17 cellular contexts compared by ENCODE assay signal in genomic region chr3:159825216-159825854, GRCh38. TPM values are rescaled to one million over a fixed set of nuclear protein-coding genes. Genes with fewer than 3 reads are reported as not detected.
DNase-seq lines count a peak whose midpoint lies in the region; ATAC-seq and TF ChIP-seq lines count a peak whose summit lies in the region.
"Had no signal": no experiment of that assay in that cellular context is flagged by ENCODE, and none has a peak within 500 bp of the region (broad histone marks: within the 10 kb centered on the region; RNA-seq: fewer than 3 reads in every experiment).

No MANE protein-coding gene starts in this region.

- H3K9me3 ChIP-seq in esophagus muscularis mucosa (no peaks in the 10 kb centered on the region), tibial artery (no peaks in the 10 kb centered on the region)
- H3K9me3 ChIP-seq: ovary had no signal

- ATAC-seq in stimulated activated naive B cell treated with anti-CD40 and anti-IgM and Interleukin-4, amounts not matched to agents 10 μg/mL and 1 μg/mL and 100 μg/mL, for 72 hours (replicated peaks) = peak; percentile 43 to 50
- ATAC-seq: activated CD8-positive, alpha-beta T cell treated with anti-CD3 and anti-CD28 coated beads, Interleukin-2, amount 10 ng/mL, durations not matched to agents 7 days and 5 days had no signal

- peaks cover 0 to 3% of the 10 kb centered on the region in 2 donors for H3K27me3 Mint-ChIP-seq in stimulated activated naive B cell treated with anti-CD40 and anti-IgM and Interleukin-4, amounts not matched to agents 10 μg/mL and 1 μg/mL and 100 μg/mL, for 72 hours

- no peaks in the 10 kb centered on the region for H3K36me3 Mint-ChIP-seq in stimulated activated naive B cell treated with anti-CD40 and anti-IgM and Interleukin-4, amounts not matched to agents 10 μg/mL and 1 μg/mL and 100 μg/mL, for 72 hours
- H3K36me3 Mint-ChIP-seq: memory B cell had no signal

- H3K27ac ChIP-seq in esophagus muscularis mucosa (replicated peaks in 1 of 4) (peak overlapping the region; percentile 50 to 66 (median 52)), tibial artery (no peak overlapping the region)
- H3K27ac ChIP-seq: ovary had no signal

- H3K9me3 Mint-ChIP-seq in stimulated activated naive B cell treated with anti-CD40 and anti-IgM and Interleukin-4, amounts not matched to agents 10 μg/mL and 1 μg/mL and 100 μg/mL, for 72 hours = no peaks in the 10 kb centered on the region
- H3K9me3 Mint-ChIP-seq: memory B cell had no signal

- H3K4me3 Mint-ChIP-seq in stimulated activated naive B cell treated with anti-CD40 and anti-IgM and Interleukin-4, amounts not matched to agents 10 μg/mL and 1 μg/mL and 100 μg/mL, for 72 hours = no peak overlapping the region
- H3K4me3 Mint-ChIP-seq: activated CD8-positive, alpha-beta T cell treated with anti-CD3 and anti-CD28 coated beads, Interleukin-2, amount 10 ng/mL, durations not matched to agents 7 days and 5 days; memory B cell had no signal

- H3K4me1 ChIP-seq in esophagus muscularis mucosa (peaks cover 39 to 88% (median 61%) of the 10 kb centered on the region in 4 donors), tibial artery (peaks cover 0 to 79% (median 24%) of the 10 kb centered on the region in 4 donors)

- no peak overlapping the region for H3K27ac Mint-ChIP-seq in stimulated activated naive B cell treated with anti-CD40 and anti-IgM and Interleukin-4, amounts not matched to agents 10 μg/mL and 1 μg/mL and 100 μg/mL, for 72 hours
- H3K27ac Mint-ChIP-seq: activated CD8-positive, alpha-beta T cell treated with anti-CD3 and anti-CD28 coated beads, Interleukin-2, amount 10 ng/mL, durations not matched to agents 7 days and 5 days; memory B cell had no signal

- TF ChIP-seq POLR2A in esophagus muscularis mucosa (IDR thresholded peaks at IDR 0.05; ENCODE audit: low read depth) = no peak

- TF ChIP-seq CTCF in esophagus muscularis mucosa (IDR thresholded peaks at IDR 0.05) = no peak
- no peak for TF ChIP-seq CTCF in tibial artery (IDR thresholded peaks at IDR 0.05)

- intact Hi-C loops in esophagus muscularis mucosa (cut with DNase I) = loop anchor here (5.0 kb wide), 1 partner anchor 57 kb away; no protein-coding TSS in a partner anchor
- intact Hi-C loops in tibial artery (cut with DNase I; ENCODE audit: low total_unique reads) = no loop called here

- no peaks in the 10 kb centered on the region for H3K27me3 ChIP-seq in esophagus muscularis mucosa
- H3K27me3 ChIP-seq in tibial artery = no peaks in the 10 kb centered on the region
- H3K27me3 ChIP-seq: brain microvascular endothelial cell, ovary had no signal

- DNase-seq in NOMO-1 (lab: John Stamatoyannopoulos, UW; ENCODE audit: unreplicated experiment in 2 of 2) (peak; percentile 8 to 16), NOMO-1 treated with DMSO at 0.1 percent for 48 hours (lab: John Stamatoyannopoulos, UW; ENCODE audit: unreplicated experiment) (no peak), M059J (ENCODE audit: low read depth) (peak; percentile 29), esophagus muscularis mucosa (ENCODE audit: extremely low spot score) (no peak), medulla oblongata (ENCODE audit: extremely low spot score) (no peak), tibial artery (no peak), foreskin melanocyte (no peak)
- no peak for DNase-seq in stimulated activated naive B cell treated with anti-CD40 and anti-IgM and Interleukin-4, amounts not matched to agents 10 μg/mL and 1 μg/mL and 100 μg/mL, for 72 hours
- DNase-seq: activated CD8-positive, alpha-beta T cell treated with anti-CD3 and anti-CD28 coated beads, Interleukin-2, amount 10 ng/mL, durations not matched to agents 7 days and 5 days; activated naive CD4-positive, alpha-beta T cell; brain microvascular endothelial cell; DMS153; hippocampal formation; KBM-7; NCI-H1930; ovary had no signal

- H3K4me1 Mint-ChIP-seq in stimulated activated naive B cell treated with anti-CD40 and anti-IgM and Interleukin-4, amounts not matched to agents 10 μg/mL and 1 μg/mL and 100 μg/mL, for 72 hours = peaks cover 0 to 2% of the 10 kb centered on the region in 2 donors

- TF ChIP-seq EP300 in esophagus muscularis mucosa (IDR thresholded peaks at IDR 0.05) = no peak

- 45% methylated on average over 5 of the region's 5 CpGs for WGBS in esophagus muscularis mucosa

- no peak overlapping the region for H3K4me3 ChIP-seq in esophagus muscularis mucosa
- H3K4me3 ChIP-seq in tibial artery = no peak overlapping the region
- H3K4me3 ChIP-seq: ovary had no signal

- H3K36me3 ChIP-seq in esophagus muscularis mucosa = no peaks in the 10 kb centered on the region
- no peaks in the 10 kb centered on the region for H3K36me3 ChIP-seq in tibial artery
- H3K36me3 ChIP-seq: brain microvascular endothelial cell, ovary had no signal

RNA-seq across cellular contexts. Expression of gene SCHIP1, which starts 14.3 kb away (rescaled TPM):
- 0.49 and 0.89 TPM in 2 replicates for total RNA-seq in M059J (2014; rRNA removed; shearing (Covaris generic))
- total RNA-seq in esophagus muscularis mucosa = 10 to 100 TPM; 10.8 to 23.5 (median 14.3) TPM
- total RNA-seq: activated CD8-positive, alpha-beta T cell treated with anti-CD3 and anti-CD28 coated beads, Interleukin-2, amount 10 ng/mL, durations not matched to agents 7 days and 5 days had no signal

Comparison
In these comparisons a context has a peak if more than half of its experiments do, and no peak if none do; other contexts are left out.
1. DNase-seq: peak in NOMO-1 (2 of 2) and M059J (single experiment); none in NOMO-1 treated with DMSO at 0.1 percent for 48 hours (single experiment), esophagus muscularis mucosa (single experiment), stimulated activated naive B cell treated with anti-CD40 and anti-IgM and Interleukin-4, amounts not matched to agents 10 μg/mL and 1 μg/mL and 100 μg/mL, for 72 hours (single experiment), medulla oblongata (single experiment), tibial artery (0 of 2) and foreskin melanocyte (single experiment).
2. H3K27ac ChIP-seq: peak in esophagus muscularis mucosa (4 of 4); none in tibial artery (0 of 2).